ENCODE assay signal across 20 cellular contexts in the genomic region with DNA sequence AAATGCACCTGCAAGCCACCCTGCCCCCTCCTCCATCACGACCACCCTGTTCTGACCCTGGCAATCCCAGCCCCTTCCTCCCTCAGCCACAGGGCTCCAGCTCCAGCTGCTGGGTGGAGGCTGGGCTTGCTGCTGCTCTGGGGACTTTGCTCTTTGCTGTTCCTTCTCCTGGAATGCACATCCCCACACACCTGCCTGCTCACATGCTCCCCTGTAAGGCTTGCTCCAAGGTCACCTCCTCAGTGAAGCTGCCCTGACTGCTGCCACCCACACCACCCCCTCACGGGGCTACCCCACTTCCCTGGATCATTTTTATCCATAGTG.
A peak's percentile ranks its signal among the peaks of the same experiment; 100 is the strongest.
DNase-seq lines count a peak whose midpoint lies in the region; ATAC-seq, FAIRE-seq and TF ChIP-seq lines count a peak whose summit lies in the region.
"Had no signal": no experiment of that assay in that cellular context is flagged by ENCODE, and none has a peak within 500 bp of the region (broad histone marks: within the 10 kb centered on the region; RNA-seq: fewer than 3 reads in every experiment).

No MANE protein-coding gene starts in this region.

- intact Hi-C loops in HepG2 (cut with micrococcal nuclease; ENCODE audit: unreplicated experiment) = no loop called here
- intact Hi-C loops in right lobe of liver (cut with DNase I) = no loop called here
- intact Hi-C loops in esophagus muscularis mucosa (cut with DNase I) = no loop called here
- intact Hi-C loops in tibial artery (cut with DNase I; ENCODE audit: low total_unique reads) = no loop called here

- H3K27ac ChIP-seq in HepG2 (ENCODE audit: extremely low read length, insufficient read depth, low read length) (no peak overlapping the region), right lobe of liver (no peak overlapping the region), esophagus muscularis mucosa (replicated peaks in 1 of 4) (no peak overlapping the region), neural progenitor cell (no peak overlapping the region), tibial artery (no peak overlapping the region)

- no peak; a peak in 1 of 4 replicates for TF ChIP-seq EP300 in HepG2 (IDR thresholded peaks at IDR 0.05; ENCODE audit: low read depth in 2 of 2, low read length in 2 of 2)
- TF ChIP-seq EP300 in HepG2 (CRISPR knock-in tag; IDR thresholded peaks at IDR 0.05; ENCODE audit: borderline replicate concordance) = no peak
- TF ChIP-seq EP300 in esophagus muscularis mucosa (IDR thresholded peaks at IDR 0.05) = no peak

- H4K20me1 ChIP-seq in HepG2 (ENCODE audit: insufficient read depth, low read length) (no peaks in the 10 kb centered on the region), neural progenitor cell (ENCODE audit: low read depth) (no peaks in the 10 kb centered on the region)

- CTCF ChIA-PET in HepG2 (lab: Yijun Ruan, JAX; ENCODE audit: low intra/inter-chr PET ratio, low total read pairs) = no interaction called here

- peak; percentile 4 for FAIRE-seq in HepG2 (lab: Jason Lieb, UNC)
- FAIRE-seq: A204.1, GM19239, K562 had no signal

- H3K4me3 ChIP-seq in HepG2 (replicated peaks in 1 of 3; ENCODE audit: insufficient read depth in 1 of 3, low read depth in 2 of 3, low read length in 3 of 3) (no peak overlapping the region), right lobe of liver (no peak overlapping the region), esophagus muscularis mucosa (no peak overlapping the region), neural progenitor cell (no peak overlapping the region), tibial artery (no peak overlapping the region)
- H3K4me3 ChIP-seq: GM23338, K562 had no signal

- H3K79me2 ChIP-seq in HepG2 (ENCODE audit: insufficient read depth, low read length) (no peaks in the 10 kb centered on the region), neural progenitor cell (ENCODE audit: low read depth) (no peaks in the 10 kb centered on the region)

- H3K27me3 ChIP-seq in HepG2 (ENCODE audit: control insufficient read depth in 1 of 2, insufficient read depth in 2 of 2, low read length in 2 of 2) (no peaks in the 10 kb centered on the region), right lobe of liver (no peaks in the 10 kb centered on the region), esophagus muscularis mucosa (peaks cover 0 to 6% (median 0%) of the 10 kb centered on the region in 4 donors), neural progenitor cell (no peaks in the 10 kb centered on the region), tibial artery (peaks cover 0 to 22% of the 10 kb centered on the region in 2 donors)
- H3K27me3 ChIP-seq: BE2C had no signal

- no peak for TF ChIP-seq RAD21 in HepG2 (CRISPR knock-in tag; IDR thresholded peaks at IDR 0.05)

- no peak overlapping the region for H3K4me3 Mint-ChIP-seq in neural progenitor cell
- H3K4me3 Mint-ChIP-seq: CD4-positive, alpha-beta T cell; GM23338 had no signal

- H2AFZ ChIP-seq in HepG2 (ENCODE audit: low read length) (no peak overlapping the region), neural progenitor cell (replicated peaks) (no peak overlapping the region)
- H2AFZ ChIP-seq: GM23338 had no signal

- peak; percentile 24 for ATAC-seq in HepG2
- ATAC-seq in right lobe of liver = no peak
- ATAC-seq: GM23338, K562 had no signal

- H3K36me3 ChIP-seq in HepG2 (replicated peaks in 1 of 2; ENCODE audit: control insufficient read depth in 1 of 2, insufficient read depth in 2 of 2, low read length in 2 of 2) (no peaks in the 10 kb centered on the region), right lobe of liver (no peaks in the 10 kb centered on the region), esophagus muscularis mucosa (no peaks in the 10 kb centered on the region), neural progenitor cell (no peaks in the 10 kb centered on the region), tibial artery (no peaks in the 10 kb centered on the region)
- H3K36me3 ChIP-seq: BE2C had no signal

- in situ Hi-C loops in HepG2 (cut with HindIII; ENCODE audit: extremely low pct_ligation_motif_present, low pct_unique_long_range_greater_than_20kb) = no loop called here

- peak overlapping the region; percentile 86 for H3K27ac Mint-ChIP-seq in neural progenitor cell
- H3K27ac Mint-ChIP-seq: CD4-positive, alpha-beta T cell had no signal

- TF ChIP-seq CTCF in HepG2 (CRISPR knock-in tag; IDR thresholded peaks at IDR 0.05) = 0 out of 2 replicates have a peak, but pooled peaks have one; percentile 6
- no peak for TF ChIP-seq CTCF in right lobe of liver (IDR thresholded peaks at IDR 0.05)
- TF ChIP-seq CTCF in esophagus muscularis mucosa (IDR thresholded peaks at IDR 0.05) = no peak
- TF ChIP-seq CTCF in neural progenitor cell (IDR thresholded peaks at IDR 0.05) = no peak
- TF ChIP-seq CTCF in tibial artery (IDR thresholded peaks at IDR 0.05) = no peak

- peaks cover 23% of the 10 kb centered on the region for H3F3A ChIP-seq in neural progenitor cell (ENCODE audit: low read depth)

- peaks cover 13% of the 10 kb centered on the region for H3K27me3 Mint-ChIP-seq in neural progenitor cell (ENCODE audit: insufficient read depth, low read depth)

- H3K4me2 ChIP-seq in HepG2 (ENCODE audit: low read depth, low read length) (peak overlapping the region; percentile 28; the same call in 1 of the 2 replicates), neural progenitor cell (no peak overlapping the region)
- H3K4me2 ChIP-seq: GM23338 had no signal

- TF ChIP-seq POLR2A in HepG2 (IDR thresholded peaks at IDR 0.05; ENCODE audit: insufficient read depth in 1 of 2, low read depth in 2 of 2, low read length in 2 of 2) (no peak), right lobe of liver (IDR thresholded peaks at IDR 0.05) (no peak), esophagus muscularis mucosa (IDR thresholded peaks at IDR 0.05; ENCODE audit: low read depth) (no peak)

- H3K4me1 Mint-ChIP-seq in neural progenitor cell = peaks cover 53% of the 10 kb centered on the region

- POLR2A ChIA-PET in HepG2 (lab: Yijun Ruan, JAX) = no interaction called here

- H3K9me3 ChIP-seq in HepG2 (ENCODE audit: low read length) (no peaks in the 10 kb centered on the region), right lobe of liver (no peaks in the 10 kb centered on the region), esophagus muscularis mucosa (peaks cover 0 to 5% (median 0%) of the 10 kb centered on the region in 4 donors), neural progenitor cell (ENCODE audit: low read depth) (no peaks in the 10 kb centered on the region), tibial artery (peaks cover 0 to 7% (median 6%) of the 10 kb centered on the region in 3 donors)
- H3K9me3 ChIP-seq: BE2C had no signal

- no peak overlapping the region for H3K9ac ChIP-seq in HepG2 (ENCODE audit: insufficient read depth, low read depth, low read length)
- no peak overlapping the region for H3K9ac ChIP-seq in neural progenitor cell

- DNase-seq in HepG2 (ENCODE audit: low spot score) = no peak
- no peak for DNase-seq in right lobe of liver
- peak; percentile 45 for DNase-seq in esophagus muscularis mucosa (ENCODE audit: extremely low spot score)
- no peak for DNase-seq in neural progenitor cell (ENCODE audit: low spot score)
- no peak for DNase-seq in RPMI8226
- DNase-seq in mucosa of gallbladder (ENCODE audit: low spot score) = no peak
- no peak for DNase-seq in tibial artery
- DNase-seq: BE2C; CD4-positive, alpha-beta T cell; DMS153; GDM1; NCI-H1092 treated with DMSO at 0.1 percent for 48 hours; NCI-H2081 treated with DMSO at 0.1 percent for 48 hours; NCI-H510A; NCI-H748 treated with DMSO at 0.1 percent for 48 hours; SHP77 treated with DMSO at 0.1 percent for 48 hours had no signal

- H3K36me3 Mint-ChIP-seq in neural progenitor cell = no peaks in the 10 kb centered on the region

- 5% methylated on average over 2 of the region's 2 CpGs for WGBS in HepG2 (ENCODE audit: low lambda C conversion rate)
- 33% methylated on average over 2 of the region's 2 CpGs for WGBS in right lobe of liver (ENCODE audit: insufficient coverage, low coverage, low lambda C conversion rate, missing lambda C conversion rate)
- 67% methylated on average over 2 of the region's 2 CpGs for WGBS in esophagus muscularis mucosa

- H3K9me3 Mint-ChIP-seq in neural progenitor cell = peaks cover 4% of the 10 kb centered on the region
- H3K9me3 Mint-ChIP-seq: CD4-positive, alpha-beta T cell; GM23338 had no signal

- BruUV-seq in HepG2 (replicated peaks; lab: Mats Ljungman, UMichigan) = no TSS peak

- H3K4me1 ChIP-seq in HepG2 (ENCODE audit: insufficient read depth, low read length) (peaks cover 75% of the 10 kb centered on the region), right lobe of liver (peaks cover 0 to 12% (median 0%) of the 10 kb centered on the region in 4 donors), esophagus muscularis mucosa (peaks cover 0 to 24% (median 19%) of the 10 kb centered on the region in 4 donors), neural progenitor cell (peaks cover 28% of the 10 kb centered on the region), tibial artery (peaks cover 0 to 7% (median 0%) of the 10 kb centered on the region in 4 donors)
- H3K4me1 ChIP-seq: BE2C had no signal

TF ChIP-seq in HepG2, 621 proteins besides CTCF, POLR2A, EP300 and RAD21 (continues in another document):
- TF ChIP-seq ZNF225 (CRISPR knock-in tag; IDR thresholded peaks at IDR 0.05) = no peak
